In the genomic region with DNA sequence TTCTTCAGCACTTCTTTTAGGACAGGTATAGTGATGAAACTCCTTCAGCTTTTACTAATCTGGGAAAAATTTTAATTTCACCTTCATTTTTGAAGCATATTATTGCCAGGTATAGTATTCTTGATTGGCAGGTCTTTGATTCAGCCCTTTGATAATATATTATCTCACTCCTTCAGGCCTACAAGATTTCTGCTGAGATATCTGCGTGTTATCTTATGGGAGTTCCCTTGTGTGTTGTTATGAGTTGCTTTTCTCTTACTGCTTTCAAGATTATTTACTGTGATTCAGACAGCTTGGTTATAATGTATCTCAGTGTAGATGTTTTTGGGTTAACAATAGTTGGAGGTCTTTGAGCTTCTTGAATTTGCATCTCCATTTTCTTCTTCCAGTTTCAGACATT, we compare ENCODE assay signal across 16 cellular contexts.
DNase-seq lines count a peak whose midpoint lies in the region; ATAC-seq lines count a peak whose summit lies in the region.
"Had no signal": no experiment of that assay in that cellular context is flagged by ENCODE, and none has a peak within 500 bp of the region (broad histone marks: within the 10 kb centered on the region; RNA-seq: fewer than 3 reads in every experiment).

No MANE protein-coding gene starts in this region.

- H3K27ac Mint-ChIP-seq in activated naive CD4-positive, alpha-beta T cell treated with anti-CD3 and anti-CD28 coated beads, Interleukin-2, amount 10 ng/mL, durations not matched to agents 7 days and 5 days: peak overlapping the region; percentile 75
- H3K27ac Mint-ChIP-seq in T-helper 17 cell: peak overlapping the region; percentile 70
- H3K27ac Mint-ChIP-seq in central memory CD8-positive, alpha-beta T cell (ENCODE audit: low read depth): peak overlapping the region; percentile 92
- peak overlapping the region; percentile 26 for H3K27ac Mint-ChIP-seq in stimulated activated effector memory CD8-positive, alpha-beta T cell treated with anti-CD3 and anti-CD28 coated beads, Interleukin-12 subunit alpha, Interleukin-12 subunit beta, amount 100 ng/mL, for 72 hours

- CTCF ChIA-PET in activated naive CD4-positive, alpha-beta T cell treated with anti-CD3 and anti-CD28 coated beads, Interleukin-2, amount 10 ng/mL, durations not matched to agents 7 days and 5 days (lab: Charles Lee): interaction anchor here (0.7 to 3.8 kb wide), 6 partner anchors 36 to 214 kb away, joined by 3 to 49 read pairs (median 6); a partner anchor contains a TSS

- no peaks in the 10 kb centered on the region for H3K27me3 Mint-ChIP-seq in activated naive CD4-positive, alpha-beta T cell treated with anti-CD3 and anti-CD28 coated beads, Interleukin-2, amount 10 ng/mL, durations not matched to agents 7 days and 5 days
- no peaks in the 10 kb centered on the region for H3K27me3 Mint-ChIP-seq in T-helper 17 cell
- H3K27me3 Mint-ChIP-seq in central memory CD8-positive, alpha-beta T cell: no peaks in the 10 kb centered on the region

- no peak for DNase-seq in activated naive CD4-positive, alpha-beta T cell treated with anti-CD3 and anti-CD28 coated beads, Interleukin-2, amount 10 ng/mL, durations not matched to agents 7 days and 5 days
- no peak for DNase-seq in activated naive CD4-positive, alpha-beta T cell treated with anti-CD3 and anti-CD28 coated beads, Interleukin-2, amount 50 U/mL, for 16 hours
- DNase-seq in T-helper 17 cell: no peak
- no peak for DNase-seq in central memory CD8-positive, alpha-beta T cell (ENCODE audit: low spot score in 2 of 2)
- DNase-seq in stimulated activated effector memory CD8-positive, alpha-beta T cell treated with anti-CD3 and anti-CD28 coated beads, Interleukin-12 subunit alpha, Interleukin-12 subunit beta, amount 100 ng/mL, for 72 hours (ENCODE audit: low spot score in 2 of 2): no peak
- DNase-seq in stimulated activated CD4-positive, alpha-beta T cell treated with anti-CD3 and anti-CD28 coated beads, Interleukin-2, amount 100 ng/mL, for 48 hours: no peak
- no peak for DNase-seq in AML-193 (lab: John Stamatoyannopoulos, UW)
- no peak for DNase-seq in NCI-H2081 (lab: John Stamatoyannopoulos, UW)
- DNase-seq: COR-L47, mucosa of descending colon, NCI-H1930, NCI-H446 treated with DMSO at 0.1 percent for 48 hours, RPMI8226 had no signal

- H3K36me3 Mint-ChIP-seq in activated naive CD4-positive, alpha-beta T cell treated with anti-CD3 and anti-CD28 coated beads, Interleukin-2, amount 10 ng/mL, durations not matched to agents 7 days and 5 days: peaks cover 79% of the 10 kb centered on the region
- peaks cover 36% of the 10 kb centered on the region for H3K36me3 Mint-ChIP-seq in T-helper 17 cell (ENCODE audit: low read depth)
- peaks cover 81% of the 10 kb centered on the region for H3K36me3 Mint-ChIP-seq in central memory CD8-positive, alpha-beta T cell (ENCODE audit: insufficient read depth)
- H3K36me3 Mint-ChIP-seq in stimulated activated effector memory CD8-positive, alpha-beta T cell treated with anti-CD3 and anti-CD28 coated beads, Interleukin-12 subunit alpha, Interleukin-12 subunit beta, amount 100 ng/mL, for 72 hours: peaks cover 100% of the 10 kb centered on the region

- peaks cover 6% of the 10 kb centered on the region for H3K9me3 Mint-ChIP-seq in activated naive CD4-positive, alpha-beta T cell treated with anti-CD3 and anti-CD28 coated beads, Interleukin-2, amount 10 ng/mL, durations not matched to agents 7 days and 5 days
- no peaks in the 10 kb centered on the region for H3K9me3 Mint-ChIP-seq in central memory CD8-positive, alpha-beta T cell
- H3K9me3 Mint-ChIP-seq in stimulated activated effector memory CD8-positive, alpha-beta T cell treated with anti-CD3 and anti-CD28 coated beads, Interleukin-12 subunit alpha, Interleukin-12 subunit beta, amount 100 ng/mL, for 72 hours: no peaks in the 10 kb centered on the region

- H3K9me3 ChIP-seq in T-helper 17 cell (ENCODE audit: control insufficient read depth, low read length, poor library complexity, severe bottlenecking): no peaks in the 10 kb centered on the region
- H3K9me3 ChIP-seq: mucosa of descending colon had no signal

- H3K4me3 Mint-ChIP-seq in activated naive CD4-positive, alpha-beta T cell treated with anti-CD3 and anti-CD28 coated beads, Interleukin-2, amount 10 ng/mL, durations not matched to agents 7 days and 5 days: no peak overlapping the region
- H3K4me3 Mint-ChIP-seq in T-helper 17 cell: no peak overlapping the region
- H3K4me3 Mint-ChIP-seq in central memory CD8-positive, alpha-beta T cell: peak overlapping the region; percentile 62
- peak overlapping the region; percentile 43 for H3K4me3 Mint-ChIP-seq in stimulated activated effector memory CD8-positive, alpha-beta T cell treated with anti-CD3 and anti-CD28 coated beads, Interleukin-12 subunit alpha, Interleukin-12 subunit beta, amount 100 ng/mL, for 72 hours

- peaks cover 49% of the 10 kb centered on the region for H3K4me1 Mint-ChIP-seq in activated naive CD4-positive, alpha-beta T cell treated with anti-CD3 and anti-CD28 coated beads, Interleukin-2, amount 10 ng/mL, durations not matched to agents 7 days and 5 days
- peaks cover 55% of the 10 kb centered on the region for H3K4me1 Mint-ChIP-seq in T-helper 17 cell
- peaks cover 75% of the 10 kb centered on the region for H3K4me1 Mint-ChIP-seq in central memory CD8-positive, alpha-beta T cell
- H3K4me1 Mint-ChIP-seq in stimulated activated effector memory CD8-positive, alpha-beta T cell treated with anti-CD3 and anti-CD28 coated beads, Interleukin-12 subunit alpha, Interleukin-12 subunit beta, amount 100 ng/mL, for 72 hours: peaks cover 59% of the 10 kb centered on the region

- no peak for ATAC-seq in T-helper 17 cell
- no peak for ATAC-seq in central memory CD8-positive, alpha-beta T cell (replicated peaks; ENCODE audit: extremely low read depth, poor library complexity, severe bottlenecking)
- peak; percentile 74 for ATAC-seq in stimulated activated effector memory CD8-positive, alpha-beta T cell treated with anti-CD3 and anti-CD28 coated beads, Interleukin-12 subunit alpha, Interleukin-12 subunit beta, amount 100 ng/mL, for 72 hours
- ATAC-seq: HepG2, left lobe of liver, mucosa of descending colon, sciatic nerve had no signal

Comparison
In these comparisons a context has a peak if more than half of its experiments do, and no peak if none do; other contexts are left out.
1. H3K27ac Mint-ChIP-seq: peak in every context shown above with its lines; median percentile 92 in central memory CD8-positive, alpha-beta T cell; 75 in activated naive CD4-positive, alpha-beta T cell treated with anti-CD3 and anti-CD28 coated beads, Interleukin-2, amount 10 ng/mL, durations not matched to agents 7 days and 5 days; 70 in T-helper 17 cell; 26 in stimulated activated effector memory CD8-positive, alpha-beta T cell treated with anti-CD3 and anti-CD28 coated beads, Interleukin-12 subunit alpha, Interleukin-12 subunit beta, amount 100 ng/mL, for 72 hours.
2. H3K4me3 Mint-ChIP-seq: peak in central memory CD8-positive, alpha-beta T cell (single experiment) and stimulated activated effector memory CD8-positive, alpha-beta T cell treated with anti-CD3 and anti-CD28 coated beads, Interleukin-12 subunit alpha, Interleukin-12 subunit beta, amount 100 ng/mL, for 72 hours (single experiment); none in activated naive CD4-positive, alpha-beta T cell treated with anti-CD3 and anti-CD28 coated beads, Interleukin-2, amount 10 ng/mL, durations not matched to agents 7 days and 5 days (single experiment) and T-helper 17 cell (single experiment).